ENCODE assay signal across 15 cellular contexts in the genomic region with DNA sequence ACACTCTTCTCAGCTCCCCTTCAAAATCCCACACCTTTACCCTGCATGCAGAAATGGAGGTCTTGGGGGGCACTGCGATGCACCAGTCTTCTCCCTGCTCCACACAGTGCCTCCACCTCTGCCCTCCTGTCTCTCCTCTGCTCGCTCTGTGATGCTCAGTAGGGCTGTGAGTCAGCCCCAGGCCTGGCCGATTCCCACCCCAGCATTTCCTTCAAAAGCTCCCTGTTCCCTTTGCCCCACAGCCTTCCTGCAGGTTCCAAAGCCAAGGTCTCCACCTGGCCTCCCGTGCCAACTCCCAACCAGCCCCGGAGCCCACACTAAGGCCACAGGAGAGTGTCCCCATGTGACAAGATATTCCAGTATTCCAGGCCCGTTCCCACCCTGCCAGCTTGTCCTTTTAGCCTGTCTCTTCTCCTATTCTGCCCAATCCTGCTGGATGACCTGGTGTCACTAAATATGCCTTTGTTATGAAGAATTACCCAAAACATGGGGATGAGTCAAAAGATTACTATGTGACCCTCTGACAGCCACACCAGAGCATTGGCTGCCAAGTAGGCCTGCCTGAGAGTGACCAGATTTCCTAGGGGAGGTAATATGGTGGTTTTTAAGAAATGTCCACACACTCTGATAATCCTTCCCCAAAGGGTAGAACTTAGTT.
DNase-seq lines count a peak whose midpoint lies in the region.
"Had no signal": no experiment of that assay in that cellular context is flagged by ENCODE, and none has a peak within 500 bp of the region (broad histone marks: within the 10 kb centered on the region; RNA-seq: fewer than 3 reads in every experiment).

No MANE protein-coding gene starts in this region.

- H2AK5ac ChIP-seq in mesendoderm (ENCODE audit: low read length), result no peak overlapping the region

- H3K4me2 ChIP-seq in mesendoderm (ENCODE audit: low read length), result no peak overlapping the region

- H3K23ac ChIP-seq in mesendoderm (ENCODE audit: low read length), result no peak overlapping the region

- no peak overlapping the region for H2BK120ac ChIP-seq in mesendoderm (ENCODE audit: low read depth, low read length)

- no peaks in the 10 kb centered on the region for H3K4me1 ChIP-seq in mesendoderm (ENCODE audit: control insufficient read depth, low read depth, low read length)
- H3K4me1 ChIP-seq: suprapubic skin had no signal

- no peaks in the 10 kb centered on the region for H3K79me1 ChIP-seq in mesendoderm (ENCODE audit: low read length)

- no CpG with 5 or more reads among the region's 6 CpGs for WGBS in mesendoderm (ENCODE audit: extremely low coverage, insufficient coverage, low lambda C conversion rate)

- no peak overlapping the region for H3K56ac ChIP-seq in mesendoderm (ENCODE audit: low read length)

- no peak overlapping the region for H3K4me3 ChIP-seq in mesendoderm (ENCODE audit: low read length)
- H3K4me3 ChIP-seq: heart left ventricle, suprapubic skin had no signal

- H2BK15ac ChIP-seq in mesendoderm (replicated peaks; ENCODE audit: low read depth), result no peak overlapping the region

- H3K27me3 ChIP-seq in mesendoderm (ENCODE audit: insufficient read depth, low read length, poor library complexity), result no peaks in the 10 kb centered on the region
- H3K27me3 ChIP-seq: heart left ventricle, suprapubic skin had no signal

- H3K79me2 ChIP-seq in mesendoderm (ENCODE audit: control insufficient read depth, insufficient read depth, low read length), result no peaks in the 10 kb centered on the region

- H4K8ac ChIP-seq in mesendoderm (ENCODE audit: low read depth, low read length), result no peak overlapping the region

- DNase-seq in Caki2 (ENCODE audit: low read depth) (peak; percentile 7), LoVo (ENCODE audit: low spot score) (peak; percentile 38), dermis blood vessel endothelial cell (peak; percentile 43), mesendoderm (peak; percentile 66), iPS-NIHi11 (ENCODE audit: low spot score) (no peak), OCI-M2 (lab: John Stamatoyannopoulos, UW; ENCODE audit: unreplicated experiment) (no peak), NOMO-1 treated with dmso at 0.1 percent for 144 hours (lab: John Stamatoyannopoulos, UW; ENCODE audit: unreplicated experiment) (no peak)
- no peak for DNase-seq in stimulated activated CD4-positive, alpha-beta T cell treated with anti-CD3 and anti-CD28 coated beads, Interleukin-2, amount 100 ng/mL, for 48 hours
- DNase-seq: activated CD4-positive, CD25-positive, alpha-beta regulatory T cell; activated effector memory CD4-positive, alpha-beta T cell treated with anti-CD3 and anti-CD28 coated beads, Interleukin-2, amount 50 U/mL, for 16 hours; amniotic stem cell; DMS 273 treated with DMSO at 0.1 percent for 48 hours; heart left ventricle; midbrain had no signal

- H4K5ac ChIP-seq in mesendoderm (ENCODE audit: low read length), result no peak overlapping the region

- H2BK5ac ChIP-seq in mesendoderm (ENCODE audit: low read length), result no peak overlapping the region

- H3K36me3 ChIP-seq in mesendoderm (ENCODE audit: control insufficient read depth, insufficient read depth, low read length), result no peaks in the 10 kb centered on the region
- H3K36me3 ChIP-seq: heart left ventricle, suprapubic skin had no signal

- H3K27ac ChIP-seq in mesendoderm (ENCODE audit: low read depth, low read length), result no peak overlapping the region
- H3K27ac ChIP-seq: heart left ventricle, suprapubic skin had no signal

- no peak overlapping the region for H3K4ac ChIP-seq in mesendoderm (ENCODE audit: low read depth, low read length)

- H3K18ac ChIP-seq in mesendoderm (ENCODE audit: low read length), result no peak overlapping the region

- no peak overlapping the region for H3K9ac ChIP-seq in mesendoderm (ENCODE audit: low read length)

- in situ Hi-C loops in Caki2 (cut with HindIII; ENCODE audit: low pct_unique_long_range_greater_than_20kb, low sequenced_read_pairs), result no loop called here

Comparison
In these comparisons a context has a peak if more than half of its experiments do, and no peak if none do; other contexts are left out.
1. DNase-seq: peak in Caki2 (single experiment), LoVo (single experiment), dermis blood vessel endothelial cell (single experiment) and mesendoderm (single experiment); none in stimulated activated CD4-positive, alpha-beta T cell treated with anti-CD3 and anti-CD28 coated beads, Interleukin-2, amount 100 ng/mL, for 48 hours (0 of 2), iPS-NIHi11 (single experiment), OCI-M2 (single experiment) and NOMO-1 treated with dmso at 0.1 percent for 144 hours (single experiment).